Comparison of ENCODE assay signal across 8 cellular contexts in the genomic region with DNA sequence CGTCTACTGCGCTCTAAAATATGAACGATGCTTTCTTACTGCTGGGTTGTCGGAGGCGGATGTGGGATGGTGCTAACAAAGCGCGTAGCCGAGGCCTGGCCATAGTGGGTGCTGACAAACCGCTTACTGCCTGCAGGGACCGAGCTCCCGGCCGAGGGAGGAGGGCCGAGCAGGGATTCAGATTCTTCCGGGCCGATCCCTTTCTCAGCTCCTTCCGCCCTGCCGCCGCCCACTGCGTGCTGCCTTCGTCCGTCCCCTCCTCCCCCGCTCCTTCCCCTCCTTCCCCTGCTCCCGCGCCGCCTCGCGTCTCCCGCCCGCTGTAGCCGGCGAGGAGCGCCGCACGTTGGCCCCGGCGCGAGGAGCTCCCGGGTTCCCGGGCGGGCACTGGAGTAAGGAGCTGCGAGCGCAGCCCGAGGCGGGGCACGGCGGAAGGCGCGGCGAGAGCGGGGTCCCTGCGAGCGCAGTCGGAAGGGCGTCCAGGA. TPM values are rescaled to one million over a fixed set of nuclear protein-coding genes. Genes with fewer than 3 reads are reported as not detected.
A peak's percentile ranks its signal among the peaks of the same experiment; 100 is the strongest.
DNase-seq lines count a peak whose midpoint lies in the region; ATAC-seq and TF ChIP-seq lines count a peak whose summit lies in the region.

TSS of gene STK32B (plus strand) at position 271 of the 482 bp plus-strand sequence.

- no peak within 1 kb of the TSS for H2AFZ ChIP-seq in OCI-LY7 (ENCODE audit: low read length)

- H3K36me3 ChIP-seq in SJSA1 (no peaks in the 10 kb centered on the region), lung (ENCODE audit: control insufficient read depth in 2 of 2, insufficient read depth in 2 of 2, low read length in 2 of 2) (no peaks in the 10 kb centered on the region), subcutaneous abdominal adipose tissue (ENCODE audit: control insufficient read depth in 5 of 5, insufficient read depth in 5 of 5, low read length in 5 of 5) (no peaks in the 10 kb centered on the region), OCI-LY7 (ENCODE audit: insufficient read depth, low read length) (no peaks in the 10 kb centered on the region)
- H3K36me3 ChIP-seq in effector memory CD4-positive, alpha-beta T cell (ENCODE audit: control insufficient read depth, insufficient read depth, low read length) = no peaks in the 10 kb centered on the region

- H3K27me3 ChIP-seq in SJSA1 (replicated peaks) = peaks cover 5% of the 10 kb centered on the region; the same call in 1 of the 2 replicates
- H3K27me3 ChIP-seq in effector memory CD4-positive, alpha-beta T cell (replicated peaks; ENCODE audit: control insufficient read depth, insufficient read depth, low read length, poor library complexity, severe bottlenecking) = no peaks in the 10 kb centered on the region
- no peaks in the 10 kb centered on the region for H3K27me3 ChIP-seq in lung (ENCODE audit: control insufficient read depth, insufficient read depth)
- H3K27me3 ChIP-seq in subcutaneous abdominal adipose tissue (ENCODE audit: control insufficient read depth in 5 of 5, insufficient read depth in 4 of 5, low read length in 5 of 5) = peaks cover 0 to 11% (median 0%) of the 10 kb centered on the region in 5 donors

- H3K9me3 ChIP-seq in SJSA1 (replicated peaks) (no peaks in the 10 kb centered on the region), lung (ENCODE audit: control insufficient read depth in 2 of 2, insufficient read depth in 1 of 2, low read length in 1 of 2) (peaks cover 0 to 2% of the 10 kb centered on the region in 2 donors), subcutaneous abdominal adipose tissue (ENCODE audit: control insufficient read depth in 5 of 5, low read length in 5 of 5) (no peaks in the 10 kb centered on the region), OCI-LY7 (ENCODE audit: low read length) (no peaks in the 10 kb centered on the region)
- H3K9me3 ChIP-seq in effector memory CD4-positive, alpha-beta T cell (ENCODE audit: control insufficient read depth, low read length) = no peaks in the 10 kb centered on the region

- H3K27ac ChIP-seq in SJSA1 = no peak within 1 kb of the TSS
- no peak within 1 kb of the TSS for H3K27ac ChIP-seq in effector memory CD4-positive, alpha-beta T cell (ENCODE audit: insufficient read depth, low read length, poor library complexity, severe bottlenecking)
- H3K27ac ChIP-seq in lung (ENCODE audit: low read depth in 1 of 2, low read length in 1 of 2) = no peak within 1 kb of the TSS
- no peak within 1 kb of the TSS for H3K27ac ChIP-seq in subcutaneous abdominal adipose tissue (ENCODE audit: low read depth, low read length)
- H3K27ac ChIP-seq in OCI-LY7 (ENCODE audit: low read depth, low read length, poor library complexity, severe bottlenecking) = no peak within 1 kb of the TSS

- BruUV-seq in OCI-LY7 (replicated peaks; lab: Mats Ljungman, UMichigan) = no TSS peak

- ATAC-seq in lung (ENCODE audit: insufficient read depth, low FRiP score) (peak; percentile 43), HG02885 (IDR thresholded peaks at IDR 0.05; ENCODE audit: poor library complexity, unreplicated experiment) (no peak)

- no peak within 1 kb of the TSS for H3K4me2 ChIP-seq in OCI-LY7 (ENCODE audit: low read length)

- H3K79me2 ChIP-seq in OCI-LY7 (ENCODE audit: insufficient read depth, low read depth, low read length) = no peaks in the 10 kb centered on the region

- H3K4me1 ChIP-seq in SJSA1 (replicated peaks) (peaks cover 12% of the 10 kb centered on the region), lung (ENCODE audit: control insufficient read depth in 2 of 2, insufficient read depth in 2 of 2, low read length in 2 of 2) (peaks cover 0 to 16% of the 10 kb centered on the region in 2 donors), subcutaneous abdominal adipose tissue (ENCODE audit: control insufficient read depth in 5 of 5, insufficient read depth in 5 of 5, low read length in 5 of 5) (peaks cover 2 to 25% (median 20%) of the 10 kb centered on the region in 5 donors), OCI-LY7 (ENCODE audit: insufficient read depth, low read length, poor library complexity, severe bottlenecking) (no peaks in the 10 kb centered on the region)
- H3K4me1 ChIP-seq in effector memory CD4-positive, alpha-beta T cell (ENCODE audit: control insufficient read depth, insufficient read depth, low read length, poor library complexity, severe bottlenecking) = peaks cover 6% of the 10 kb centered on the region

- H3K9me2 ChIP-seq in OCI-LY7 (ENCODE audit: insufficient read depth, low read length) = no peaks in the 10 kb centered on the region

- in situ Hi-C loops in GM13977 (cut with MboI; ENCODE audit: low pct_unique_long_range_greater_than_20kb, low sequenced_read_pairs, unreplicated experiment) = loop anchor here (25.0 kb wide), 1 partner anchor 761 kb away; no protein-coding TSS in a partner anchor

- TF ChIP-seq CTCF in GM13977 (IDR thresholded peaks at IDR 0.05; ENCODE audit: extremely low read depth, insufficient read depth, missing control alignments) (no peak), lung (IDR thresholded peaks at IDR 0.05; ENCODE audit: control extremely low read depth, extremely low read depth) (no peak), OCI-LY7 (conservative IDR thresholded peaks at IDR 0.05; ENCODE audit: low read length) (no peak)

- POLR2A ChIA-PET in OCI-LY7 (lab: Charles Lee) = no interaction called here

- 1% methylated on average over 49 to 54 of the region's 54 CpGs for WGBS in lung, 2 donors

- CTCF ChIA-PET in OCI-LY7 (lab: Charles Lee; ENCODE audit: unreplicated experiment) = no interaction called here

- H4K20me1 ChIP-seq in OCI-LY7 (ENCODE audit: insufficient read depth, low read length) = no peaks in the 10 kb centered on the region

- intact Hi-C loops in OCI-LY7 (cut with micrococcal nuclease; ENCODE audit: unreplicated experiment) = no loop called here

- DNase-seq in AG20443 (ENCODE audit: low spot score) (peak; percentile 90), GM13977 (ENCODE audit: low spot score) (peak; percentile 47), SJSA1 (ENCODE audit: low read depth in 1 of 2, low spot score in 2 of 2) (peak; percentile 35 to 69), lung (ENCODE audit: low spot score) (no peak), OCI-LY7 (ENCODE audit: low spot score) (no peak)
- no peak for DNase-seq in effector memory CD4-positive, alpha-beta T cell

- H3K9ac ChIP-seq in subcutaneous abdominal adipose tissue (ENCODE audit: low read length in 5 of 5) = peak within 1 kb of the TSS in 4 of 5 donors; percentile 62 to 79 (median 74)

- H3K4me3 ChIP-seq in SJSA1 (peak within 1 kb of the TSS; percentile 34), lung (peak within 1 kb of the TSS; percentile 41), subcutaneous abdominal adipose tissue (ENCODE audit: low read depth in 1 of 5, low read length in 5 of 5) (peak within 1 kb of the TSS; percentile 73 to 86 (median 78)), OCI-LY7 (ENCODE audit: low read depth, low read length, poor library complexity, severe bottlenecking) (no peak within 1 kb of the TSS)
- peak within 1 kb of the TSS; percentile 13 for H3K4me3 ChIP-seq in effector memory CD4-positive, alpha-beta T cell (ENCODE audit: insufficient read depth, low read depth, low read length, poor library complexity, severe bottlenecking)

RNA-seq across cellular contexts. Expression of gene STK32B, which starts in this region (rescaled TPM):
- total RNA-seq in SJSA1 (2014; rRNA removed; shearing (Covaris generic)) = 0.38 and 0.50 TPM in 2 replicates
- total RNA-seq in lung = 1 to 10 TPM; 2.2 TPM
- polyA plus RNA-seq in lung = under 1 TPM; 0.29 to 0.65 TPM
- not detected in 2 replicates for total RNA-seq in OCI-LY7 (2014; rRNA removed; shearing (Covaris generic))
- total RNA-seq in OCI-LY7 (2022) = not detected in 2 replicates

Comparison
In these comparisons a context has a peak if more than half of its experiments do, and no peak if none do; other contexts are left out.
1. Peak in DNase-seq and H3K4me3 ChIP-seq in SJSA1; RNA of the gene not detected or under 1 TPM.
2. DNase-seq: peak in AG20443 (single experiment) and GM13977 (single experiment); none in effector memory CD4-positive, alpha-beta T cell (0 of 3), lung (single experiment) and OCI-LY7 (single experiment).